Comparison of ENCODE assay signal across 14 cellular contexts in the genomic region with DNA sequence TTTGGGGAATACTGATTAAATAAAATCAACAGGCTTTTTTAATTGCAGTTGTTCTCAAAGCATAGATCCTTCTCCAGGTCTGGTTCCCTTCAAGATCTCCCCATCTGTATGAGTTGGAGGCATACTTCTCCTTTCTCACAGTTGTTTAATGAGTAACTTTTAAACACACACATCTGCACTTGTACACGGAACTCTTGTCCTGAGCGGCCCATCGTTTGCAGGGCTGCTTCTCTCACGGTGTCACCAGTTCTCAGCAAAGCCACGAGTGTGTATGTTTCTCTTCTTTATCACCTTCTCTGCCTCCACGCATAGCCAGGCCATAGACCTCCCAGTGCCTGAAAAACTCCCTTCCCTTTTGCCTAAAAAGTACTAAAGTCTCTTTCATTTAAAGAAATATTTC.
A peak's percentile ranks its signal among the peaks of the same experiment; 100 is the strongest.
DNase-seq lines count a peak whose midpoint lies in the region; ATAC-seq and TF ChIP-seq lines count a peak whose summit lies in the region.
"Had no signal": no experiment of that assay in that cellular context is flagged by ENCODE, and none has a peak within 500 bp of the region (broad histone marks: within the 10 kb centered on the region; RNA-seq: fewer than 3 reads in every experiment).

No MANE protein-coding gene starts in this region.

- no peak overlapping the region for H3K4me3 Mint-ChIP-seq in activated naive CD8-positive, alpha-beta T cell treated with anti-CD3 and anti-CD28 coated beads, Interleukin-2, amount 50 U/mL, for 24 hours
- H3K4me3 Mint-ChIP-seq: naive B cell had no signal

- WGBS in stomach, 5 donors = 12 to 42% (median 23%) methylated on average over 6 of the region's 6 CpGs

- no peaks in the 10 kb centered on the region for H3K36me3 Mint-ChIP-seq in activated naive CD8-positive, alpha-beta T cell treated with anti-CD3 and anti-CD28 coated beads, Interleukin-2, amount 50 U/mL, for 24 hours (ENCODE audit: low read depth)
- H3K36me3 Mint-ChIP-seq: naive B cell had no signal

- H3K4me1 ChIP-seq in OCI-LY3 (ENCODE audit: low read length) = peaks cover 17% of the 10 kb centered on the region
- H3K4me1 ChIP-seq in stomach = peaks cover 9 to 54% (median 34%) of the 10 kb centered on the region in 4 donors
- no peaks in the 10 kb centered on the region for H3K4me1 ChIP-seq in MM.1S (ENCODE audit: low read length)

- no peaks in the 10 kb centered on the region for H3K79me2 ChIP-seq in OCI-LY3 (ENCODE audit: low read length)
- no peaks in the 10 kb centered on the region for H3K79me2 ChIP-seq in MM.1S (ENCODE audit: low read length)

- no peaks in the 10 kb centered on the region for H3F3A ChIP-seq in MM.1S (ENCODE audit: insufficient read depth, low read length)

- ATAC-seq in GM19324 (IDR thresholded peaks at IDR 0.05; ENCODE audit: low FRiP score, unreplicated experiment) (peak; percentile 85), HG02885 (IDR thresholded peaks at IDR 0.05; ENCODE audit: poor library complexity, unreplicated experiment) (peak; percentile 70)
- no peak for ATAC-seq in activated naive CD8-positive, alpha-beta T cell treated with anti-CD3 and anti-CD28 coated beads, Interleukin-2, amount 50 U/mL, for 24 hours

- H3K4me2 ChIP-seq in OCI-LY3 (ENCODE audit: low read length) = peak overlapping the region; percentile 89
- H3K4me2 ChIP-seq in MM.1S (ENCODE audit: low read depth, low read length) = no peak overlapping the region

- H3K27ac Mint-ChIP-seq in activated naive CD8-positive, alpha-beta T cell treated with anti-CD3 and anti-CD28 coated beads, Interleukin-2, amount 50 U/mL, for 24 hours = no peak overlapping the region

- H3K27me3 Mint-ChIP-seq in activated naive CD8-positive, alpha-beta T cell treated with anti-CD3 and anti-CD28 coated beads, Interleukin-2, amount 50 U/mL, for 24 hours = peaks cover 11% of the 10 kb centered on the region

- no peaks in the 10 kb centered on the region for H3K9me3 ChIP-seq in OCI-LY3 (ENCODE audit: insufficient read depth, low read length)
- H3K9me3 ChIP-seq in stomach = no peaks in the 10 kb centered on the region
- no peaks in the 10 kb centered on the region for H3K9me3 ChIP-seq in MM.1S (replicated peaks; ENCODE audit: insufficient read depth, low read length)

- no peak overlapping the region for H3K27ac ChIP-seq in OCI-LY3 (ENCODE audit: low read length)
- peak overlapping the region; percentile 28 to 86 (median 62) for H3K27ac ChIP-seq in stomach
- no peak overlapping the region for H3K27ac ChIP-seq in MM.1S (ENCODE audit: low read length)

- H2AFZ ChIP-seq in OCI-LY3 (ENCODE audit: low read depth, low read length) (peak overlapping the region; percentile 88), MM.1S (ENCODE audit: low read length) (no peak overlapping the region)

- H3K4me3 ChIP-seq in OCI-LY3 (ENCODE audit: low read length) (peak overlapping the region; percentile 45), stomach (no peak overlapping the region), MM.1S (ENCODE audit: low read length) (no peak overlapping the region)

- no peak for TF ChIP-seq EP300 in stomach (IDR thresholded peaks at IDR 0.05)

- DNase-seq in stomach = peak; percentile 53
- DNase-seq in activated naive CD8-positive, alpha-beta T cell treated with anti-CD3 and anti-CD28 coated beads, Interleukin-2, amount 50 U/mL, for 24 hours = no peak
- no peak for DNase-seq in Ammon's horn (ENCODE audit: low spot score)
- no peak for DNase-seq in NCI-H2081 (lab: John Stamatoyannopoulos, UW)
- DNase-seq in MM.1S = no peak
- DNase-seq: amniotic stem cell; COR-L47; naive B cell; NCI-H1436; stimulated activated CD4-positive, alpha-beta T cell treated with anti-CD3 and anti-CD28 coated beads, Interleukin-12 subunit alpha, Interleukin-12 subunit beta, amount 100 ng/mL, for 4 hours; T1000 had no signal

- H3K4me1 Mint-ChIP-seq in activated naive CD8-positive, alpha-beta T cell treated with anti-CD3 and anti-CD28 coated beads, Interleukin-2, amount 50 U/mL, for 24 hours = no peaks in the 10 kb centered on the region

- peak overlapping the region; percentile 24; the same call in 1 of the 2 replicates for H3K9ac ChIP-seq in OCI-LY3 (ENCODE audit: low read length)
- H3K9ac ChIP-seq in MM.1S (ENCODE audit: low read length) = no peak overlapping the region

- no peak for TF ChIP-seq POLR2A in stomach (IDR thresholded peaks at IDR 0.05)

- intact Hi-C loops in stomach (cut with DNase I; ENCODE audit: low total_unique reads) = no loop called here

- H3K36me3 ChIP-seq in OCI-LY3 (replicated peaks; ENCODE audit: low read depth, low read length) (no peaks in the 10 kb centered on the region), stomach (no peaks in the 10 kb centered on the region), MM.1S (replicated peaks; ENCODE audit: insufficient read depth, low read length) (no peaks in the 10 kb centered on the region)

- TF ChIP-seq CTCF in OCI-LY3 (IDR thresholded peaks at IDR 0.05; ENCODE audit: low read depth, low read length) = no peak
- no peak for TF ChIP-seq CTCF in stomach (IDR thresholded peaks at IDR 0.05)
- TF ChIP-seq CTCF in MM.1S (IDR thresholded peaks at IDR 0.05; ENCODE audit: low read length) = no peak

- no peaks in the 10 kb centered on the region for H3K9me2 ChIP-seq in MM.1S (replicated peaks; ENCODE audit: insufficient read depth, low read length)

- H3K27me3 ChIP-seq in OCI-LY3 (ENCODE audit: low read depth, low read length) (peaks cover 16% of the 10 kb centered on the region; the same call in 1 of the 2 replicates), stomach (no peaks in the 10 kb centered on the region), MM.1S (replicated peaks; ENCODE audit: insufficient read depth, low read length) (no peaks in the 10 kb centered on the region)

- no peaks in the 10 kb centered on the region for H3K9me3 Mint-ChIP-seq in activated naive CD8-positive, alpha-beta T cell treated with anti-CD3 and anti-CD28 coated beads, Interleukin-2, amount 50 U/mL, for 24 hours
- H3K9me3 Mint-ChIP-seq: naive B cell had no signal

- H4K20me1 ChIP-seq in OCI-LY3 (ENCODE audit: insufficient read depth, low read length) (no peaks in the 10 kb centered on the region), MM.1S (ENCODE audit: insufficient read depth, low read length) (no peaks in the 10 kb centered on the region)

Comparison
In these comparisons a context has a peak if more than half of its experiments do, and no peak if none do; other contexts are left out.
1. H3K27ac ChIP-seq: peak in stomach (5 of 5); none in OCI-LY3 (single experiment) and MM.1S (single experiment).